8 cellular contexts compared by ENCODE assay signal in the genomic region with DNA sequence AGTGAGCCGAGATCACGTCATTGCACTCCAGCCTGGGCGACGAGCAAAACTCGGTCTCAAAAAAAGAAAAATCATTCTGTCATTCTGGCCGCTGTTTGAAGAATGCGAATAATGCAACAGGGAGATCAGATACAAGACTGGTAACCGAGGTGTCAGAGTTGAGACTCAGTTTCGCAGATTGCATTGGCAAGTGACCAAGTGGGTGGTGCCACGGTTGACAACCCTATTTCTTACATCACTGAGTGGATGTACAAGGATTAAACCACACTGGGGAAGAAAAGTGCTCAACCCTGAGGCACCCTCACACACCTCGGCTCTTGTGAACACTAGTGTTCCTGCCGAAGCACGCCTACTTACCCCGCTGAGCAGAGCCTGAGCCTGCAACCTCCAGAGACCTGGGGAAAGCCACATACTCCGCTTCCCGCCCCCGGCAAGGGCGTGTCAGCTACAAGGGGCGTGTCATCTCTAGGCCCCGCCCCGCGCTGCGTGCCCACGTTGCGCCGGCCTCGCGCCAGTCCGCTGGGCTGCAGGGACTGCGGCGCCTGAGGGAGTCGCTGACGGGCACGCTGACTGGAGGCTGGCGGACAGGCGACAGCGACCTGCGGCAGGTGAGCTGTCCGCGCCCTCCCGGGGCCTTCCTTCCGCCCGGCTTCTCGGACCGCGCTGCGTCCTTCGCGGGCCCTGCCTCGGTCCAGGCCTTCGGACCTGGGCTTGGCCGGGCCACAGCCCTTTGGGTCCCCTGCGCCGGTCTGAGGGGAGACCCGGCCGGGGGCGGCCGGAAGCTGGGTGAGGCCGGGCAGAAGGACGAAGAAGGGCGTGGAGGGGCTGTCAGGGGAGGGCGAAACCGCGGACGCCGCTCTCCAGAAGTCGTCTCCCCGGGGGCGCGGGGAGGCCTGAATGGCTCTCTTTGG. TPM values are rescaled to one million over a fixed set of nuclear protein-coding genes. Genes with fewer than 3 reads are reported as not detected.
DNase-seq lines count a peak whose midpoint lies in the region; ATAC-seq and TF ChIP-seq lines count a peak whose summit lies in the region.

A gene with protein sequence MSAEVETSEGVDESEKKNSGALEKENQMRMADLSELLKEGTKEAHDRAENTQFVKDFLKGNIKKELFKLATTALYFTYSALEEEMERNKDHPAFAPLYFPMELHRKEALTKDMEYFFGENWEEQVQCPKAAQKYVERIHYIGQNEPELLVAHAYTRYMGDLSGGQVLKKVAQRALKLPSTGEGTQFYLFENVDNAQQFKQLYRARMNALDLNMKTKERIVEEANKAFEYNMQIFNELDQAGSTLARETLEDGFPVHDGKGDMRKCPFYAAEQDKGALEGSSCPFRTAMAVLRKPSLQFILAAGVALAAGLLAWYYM (plus strand): TSS at position 519 of the 911 bp plus-strand sequence. CDS start 29,127 bp downstream, outside the sequence.

- TF ChIP-seq POLR2A in erythroblast (IDR thresholded peaks at IDR 0.05; ENCODE audit: low read length): peak; percentile 58

- H3K9me3 Mint-ChIP-seq in IgD-negative memory B cell: no peaks in the 10 kb centered on the region

- no peaks in the 10 kb centered on the region for H3K27me3 Mint-ChIP-seq in IgD-negative memory B cell

- TF ChIP-seq CTCF in PC-3 (conservative IDR thresholded peaks at IDR 0.05; ENCODE audit: low read depth, low read length): 0 out of 2 replicates have a peak, but pooled peaks have one; percentile 28

- H3K9me3 ChIP-seq in PC-3 (ENCODE audit: low read length) (no peaks in the 10 kb centered on the region), mucosa of stomach (ENCODE audit: control insufficient read depth, low read length) (no peaks in the 10 kb centered on the region)

- peak within 1 kb of the TSS; percentile 89 to 94 (median 93) for H3K27ac Mint-ChIP-seq in IgD-negative memory B cell

- peak within 1 kb of the TSS; percentile 67 for H2AFZ ChIP-seq in PC-3 (ENCODE audit: low read length)

- DNase-seq in DMS153 treated with DMSO at 0.1 percent for 48 hours (lab: John Stamatoyannopoulos, UW; ENCODE audit: unreplicated experiment) (peak; percentile 92), PC-3 (peak; percentile 93), erythroblast (lab: John Stamatoyannopoulos, UW) (peak; percentile 95)
- DNase-seq in activated T-cell treated with anti-CD3 and anti-CD28 coated beads, Interleukin-2, amount 50 U/mL, for 1 hour: peak; percentile 98
- DNase-seq in stimulated activated CD8-positive, alpha-beta memory T cell treated with anti-CD3 and anti-CD28 coated beads, Interleukin-7, amount 100 ng/mL, for 24 hours (ENCODE audit: low read depth): peak; percentile 87

- H3K27me3 ChIP-seq in PC-3 (ENCODE audit: low read length) (no peaks in the 10 kb centered on the region), mucosa of stomach (ENCODE audit: control insufficient read depth, insufficient read depth, low read length) (no peaks in the 10 kb centered on the region)

- H4K20me1 ChIP-seq in PC-3 (ENCODE audit: low read length): no peaks in the 10 kb centered on the region

- CTCF ChIA-PET in PC-3 (lab: Charles Lee): interaction anchor here (0.6 to 1.2 kb wide), 2 partner anchors 24 to 31 kb away, joined by 3 to 10 read pairs; no protein-coding TSS in a partner anchor

- peaks cover 3% of the 10 kb centered on the region for H3K36me3 Mint-ChIP-seq in IgD-negative memory B cell

- H3K79me2 ChIP-seq in PC-3 (ENCODE audit: low read length): peaks cover 66% of the 10 kb centered on the region

- peak within 1 kb of the TSS; percentile 34 for H3K27ac ChIP-seq in PC-3 (ENCODE audit: low read length)

- H3K4me3 Mint-ChIP-seq in IgD-negative memory B cell: peak within 1 kb of the TSS; percentile 86 to 96 (median 94)

- ATAC-seq in GM21529 (IDR thresholded peaks at IDR 0.05; ENCODE audit: unreplicated experiment) (peak; percentile 71), PC-3 (peak; percentile 84)

- peak within 1 kb of the TSS; percentile 79 for H3K9ac ChIP-seq in PC-3 (ENCODE audit: low read length)
- H3K9ac ChIP-seq in mucosa of stomach (ENCODE audit: low read length): peak within 1 kb of the TSS; percentile 94

- H3K4me2 ChIP-seq in PC-3 (ENCODE audit: low read length): peak within 1 kb of the TSS; percentile 87

- POLR2A ChIA-PET in PC-3 (lab: Charles Lee; ENCODE audit: unreplicated experiment): interaction anchor here (1.2 kb wide), 1 partner anchor 12 kb away, joined by 6 read pairs; no protein-coding TSS in a partner anchor

- H3K36me3 ChIP-seq in PC-3 (ENCODE audit: low read depth, low read length): no peaks in the 10 kb centered on the region
- no peaks in the 10 kb centered on the region for H3K36me3 ChIP-seq in mucosa of stomach (ENCODE audit: control insufficient read depth, insufficient read depth, low read length)

- H3F3A ChIP-seq in PC-3 (ENCODE audit: low read length, unreplicated experiment): no peaks in the 10 kb centered on the region

- BruUV-seq in PC-3 (replicated peaks; lab: Mats Ljungman, UMichigan): no TSS peak

- H3K4me3 ChIP-seq in PC-3 (ENCODE audit: low read length) (peak within 1 kb of the TSS; percentile 93), mucosa of stomach (ENCODE audit: low read length) (peak within 1 kb of the TSS; percentile 84)

- H3K9me2 ChIP-seq in PC-3 (replicated peaks; ENCODE audit: low read length): no peaks in the 10 kb centered on the region

- peaks cover 31 to 34% (median 31%) of the 10 kb centered on the region in 3 donors for H3K4me1 Mint-ChIP-seq in IgD-negative memory B cell

- peaks cover 27% of the 10 kb centered on the region for H3K4me1 ChIP-seq in PC-3 (ENCODE audit: insufficient read depth, low read length)
- H3K4me1 ChIP-seq in mucosa of stomach (ENCODE audit: control insufficient read depth, insufficient read depth, low read length): peaks cover 13% of the 10 kb centered on the region

- intact Hi-C loops in PC-3 (cut with micrococcal nuclease): no loop called here

RNA-seq across cellular contexts. Expression of the gene that starts here (rescaled TPM):
- 75.9 TPM for polyA plus RNA-seq in IgD-negative memory B cell
- 86.9 and 88.1 TPM in 2 replicates for total RNA-seq in PC-3 (2014; rRNA removed)

Comparison
In these comparisons a context has a peak if more than half of its experiments do, and no peak if none do; other contexts are left out.
1. Peak in every context shown above with its lines: DNase-seq, ATAC-seq, H3K4me3 ChIP-seq and H3K27ac ChIP-seq.